ENCODE assay signal across 17 cellular contexts in the genomic region with DNA sequence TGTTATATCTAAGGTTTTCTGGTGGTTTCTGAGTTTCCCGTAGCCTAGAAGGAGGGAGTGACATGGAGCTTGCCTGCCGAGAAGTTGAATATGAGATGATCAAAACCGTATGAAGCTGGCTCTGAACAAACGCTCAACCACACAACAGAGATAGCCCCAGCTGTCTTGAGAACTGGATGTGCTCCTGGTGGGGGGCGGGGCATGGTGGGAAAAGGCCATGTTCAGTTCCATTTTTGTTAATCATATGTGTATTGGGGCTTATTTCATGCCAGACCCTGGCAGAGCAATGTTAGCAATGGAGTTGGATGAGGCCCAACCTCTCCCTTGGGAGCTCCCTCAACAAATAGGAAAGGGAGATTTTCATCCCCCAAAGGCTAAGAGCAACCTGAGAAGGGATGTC. TPM values are rescaled to one million over a fixed set of nuclear protein-coding genes. Genes with fewer than 3 reads are reported as not detected.
"Had no signal": no experiment of that assay in that cellular context is flagged by ENCODE, and none has a peak within 500 bp of the region (broad histone marks: within the 10 kb centered on the region; RNA-seq: fewer than 3 reads in every experiment).

No MANE protein-coding gene starts in this region.

- DNase-seq: activated B cell treated with CpG ODN at 0.5 μM for 24 hours; activated CD4-positive, alpha-beta T cell treated with anti-CD3 and anti-CD28 coated beads, Interleukin-2, amount 50 U/mL, for 1 hour; activated naive CD4-positive, alpha-beta T cell treated with anti-CD3 and anti-CD28 coated beads, Interleukin-2, amount 50 U/mL, for 16 hours; amniotic stem cell; cerebellar nuclear complex; foreskin keratinocyte; T-helper 17 cell had no signal

- H3K4me1 ChIP-seq: foreskin keratinocyte had no signal

- H3K27me3 ChIP-seq: foreskin keratinocyte had no signal

- ATAC-seq: foreskin keratinocyte; stimulated activated memory B cell treated with anti-CD40 and anti-IgM and Interleukin-4, amounts not matched to agents 10 μg/mL and 1 μg/mL and 100 μg/mL, for 72 hours; T-helper 17 cell had no signal

- H3K4me1 Mint-ChIP-seq: nephron had no signal

- H3K9me3 Mint-ChIP-seq: activated B cell treated with CpG ODN at 0.5 μM for 24 hours; activated T-helper 2 cell treated with anti-CD3 and anti-CD28 coated beads, Interferon-gamma antibody, Interleukin-2, Interleukin-4, amounts not matched to agents 10 μg/mL and 5 μg/mL and 100 μg/mL, durations not matched to agents 14 hours and 24 hours and 36 hours; brain; nephron; stimulated activated memory B cell treated with anti-CD40 and anti-IgM and Interleukin-4, amounts not matched to agents 10 μg/mL and 1 μg/mL and 100 μg/mL, for 72 hours; type B pancreatic cell had no signal

- H3K4me3 Mint-ChIP-seq: activated B cell treated with CpG ODN at 0.5 μM for 24 hours; brain; nephron; stimulated activated memory B cell treated with anti-CD40 and anti-IgM and Interleukin-4, amounts not matched to agents 10 μg/mL and 1 μg/mL and 100 μg/mL, for 72 hours; T-helper 17 cell; type B pancreatic cell had no signal

- H3K27ac Mint-ChIP-seq: activated B cell treated with CpG ODN at 0.5 μM for 24 hours; activated T-helper 2 cell treated with anti-CD3 and anti-CD28 coated beads, Interferon-gamma antibody, Interleukin-2, Interleukin-4, amounts not matched to agents 10 μg/mL and 5 μg/mL and 100 μg/mL, durations not matched to agents 14 hours and 24 hours and 36 hours; brain; nephron; stimulated activated memory B cell treated with anti-CD40 and anti-IgM and Interleukin-4, amounts not matched to agents 10 μg/mL and 1 μg/mL and 100 μg/mL, for 72 hours; T-helper 17 cell; type B pancreatic cell had no signal

- H3K27me3 Mint-ChIP-seq: type B pancreatic cell had no signal

- H3K36me3 Mint-ChIP-seq: stimulated activated memory B cell treated with anti-CD40 and anti-IgM and Interleukin-4, amounts not matched to agents 10 μg/mL and 1 μg/mL and 100 μg/mL, for 72 hours had no signal

- H3K4me3 ChIP-seq: smooth muscle cell had no signal

- H3K27ac ChIP-seq: foreskin keratinocyte had no signal

RNA-seq across cellular contexts. Expression of gene CCL19, which starts 4.8 kb away (rescaled TPM):
- total RNA-seq: activated B cell treated with CpG ODN at 0.5 μM for 24 hours; activated T-helper 2 cell treated with anti-CD3 and anti-CD28 coated beads, Interferon-gamma antibody, Interleukin-2, Interleukin-4, amounts not matched to agents 10 μg/mL and 5 μg/mL and 100 μg/mL, durations not matched to agents 14 hours and 24 hours and 36 hours; dermis blood vessel endothelial cell; epithelial cell of proximal tubule; foreskin keratinocyte; osteoblast; smooth muscle cell; T-helper 17 cell had no signal
- polyA plus RNA-seq: foreskin keratinocyte, smooth muscle cell had no signal

RNA-seq across cellular contexts. Expression of gene CCL21, which starts 23.7 kb away (rescaled TPM):
- total RNA-seq: activated B cell treated with CpG ODN at 0.5 μM for 24 hours; activated T-helper 2 cell treated with anti-CD3 and anti-CD28 coated beads, Interferon-gamma antibody, Interleukin-2, Interleukin-4, amounts not matched to agents 10 μg/mL and 5 μg/mL and 100 μg/mL, durations not matched to agents 14 hours and 24 hours and 36 hours; epithelial cell of proximal tubule; foreskin keratinocyte; osteoblast; smooth muscle cell; T-helper 17 cell had no signal
- polyA plus RNA-seq: smooth muscle cell had no signal

RNA-seq across cellular contexts. Expression of gene CCL27, which starts 23.8 kb away (rescaled TPM):
- total RNA-seq: activated B cell treated with CpG ODN at 0.5 μM for 24 hours, dermis blood vessel endothelial cell, epithelial cell of proximal tubule, mucosa of gallbladder, T-helper 17 cell had no signal
